Comparison of ENCODE assay signal across 1 cellular context in genomic region chr15:90915216-90915807, GRCh38.
TF ChIP-seq lines count a peak whose summit lies in the region.

No MANE protein-coding gene starts in this region.

TF ChIP-seq in GM12878, 131 proteins besides CTCF, POLR2A, EP300 and RAD21:
- TF ChIP-seq CREB1 (IDR thresholded peaks at IDR 0.05; ENCODE audit: low read depth) (no peak), TCF12 (IDR thresholded peaks at IDR 0.05; ENCODE audit: low read depth, low read length) (0 out of 2 replicates have a peak, but pooled peaks have one; percentile 25), EZH2 (IDR thresholded peaks at IDR 0.05; ENCODE audit: borderline replicate concordance, control insufficient read depth, low read depth, low read length) (no peak), RUNX3 (IDR thresholded peaks at IDR 0.05; ENCODE audit: low read length) (no peak), TARDBP (IDR thresholded peaks at IDR 0.05; ENCODE audit: borderline replicate concordance) (no peak)
